ENCODE assay signal across 2 cellular contexts in the genomic region with DNA sequence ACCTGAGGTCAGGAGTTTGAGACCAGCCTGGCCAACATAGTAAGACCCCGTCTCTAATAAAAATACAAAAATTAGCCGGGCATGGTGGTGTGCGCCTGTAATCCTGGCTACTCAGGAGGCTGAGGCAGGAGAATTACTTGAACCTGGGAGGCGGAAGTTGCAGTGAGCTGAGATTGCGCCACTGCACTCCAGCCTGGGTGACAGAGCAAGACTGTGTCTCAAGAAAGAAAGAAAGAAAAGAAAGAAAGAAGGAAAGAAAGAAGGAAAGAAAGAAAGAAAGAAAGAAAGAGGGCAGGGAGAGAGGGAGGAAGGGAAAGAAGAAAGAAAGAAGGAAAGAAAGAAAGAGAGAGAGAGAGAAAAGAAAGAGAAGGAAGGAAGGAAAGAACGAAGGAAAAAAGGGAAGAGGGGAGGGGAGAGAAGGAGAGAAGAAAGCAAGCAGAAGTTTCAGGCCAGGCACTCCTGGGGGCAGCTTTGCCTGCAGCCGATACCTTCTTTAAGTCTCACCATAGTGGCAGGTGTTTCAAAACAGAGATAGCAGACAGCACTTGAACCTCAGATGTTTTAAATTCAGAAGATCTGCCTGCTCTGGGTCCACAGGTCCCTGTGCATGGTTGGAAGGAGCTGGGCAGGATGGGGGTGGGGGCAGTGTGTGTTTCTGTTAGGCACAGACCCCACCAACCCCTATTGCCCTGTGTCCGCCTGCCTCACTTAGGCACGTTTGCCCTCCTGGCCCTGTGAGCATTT.
TF ChIP-seq lines count a peak whose summit lies in the region.

No MANE protein-coding gene starts in this region.

TF ChIP-seq in WTC11, 78 proteins besides CTCF, POLR2A, EP300 and RAD21:
- TF ChIP-seq ZNF121 (CRISPR knock-in tag; IDR thresholded peaks at IDR 0.05): peak; percentile 83; the same call in 1 of the 2 replicates
- TF ChIP-seq, protein P1, sequence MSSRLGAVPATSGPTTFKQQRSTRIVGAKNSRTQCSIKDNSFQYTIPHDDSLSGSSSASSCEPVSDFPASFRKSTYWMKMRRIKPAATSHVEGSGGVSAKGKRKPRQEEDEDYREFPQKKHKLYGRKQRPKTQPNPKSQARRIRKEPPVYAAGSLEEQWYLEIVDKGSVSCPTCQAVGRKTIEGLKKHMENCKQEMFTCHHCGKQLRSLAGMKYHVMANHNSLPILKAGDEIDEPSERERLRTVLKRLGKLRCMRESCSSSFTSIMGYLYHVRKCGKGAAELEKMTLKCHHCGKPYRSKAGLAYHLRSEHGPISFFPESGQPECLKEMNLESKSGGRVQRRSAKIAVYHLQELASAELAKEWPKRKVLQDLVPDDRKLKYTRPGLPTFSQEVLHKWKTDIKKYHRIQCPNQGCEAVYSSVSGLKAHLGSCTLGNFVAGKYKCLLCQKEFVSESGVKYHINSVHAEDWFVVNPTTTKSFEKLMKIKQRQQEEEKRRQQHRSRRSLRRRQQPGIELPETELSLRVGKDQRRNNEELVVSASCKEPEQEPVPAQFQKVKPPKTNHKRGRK (CRISPR knock-in tag; IDR thresholded peaks at IDR 0.05; ENCODE audit: borderline replicate concordance): peak; percentile 82; the same call in 1 of the 2 replicates

TF ChIP-seq in HepG2, 621 proteins besides CTCF, POLR2A, EP300 and RAD21:
- TF ChIP-seq, protein P1 (CRISPR knock-in tag; IDR thresholded peaks at IDR 0.05): peak; percentile 87; the same call in 1 of the 2 replicates
